8 cellular contexts compared by ENCODE assay signal in the genomic region with DNA sequence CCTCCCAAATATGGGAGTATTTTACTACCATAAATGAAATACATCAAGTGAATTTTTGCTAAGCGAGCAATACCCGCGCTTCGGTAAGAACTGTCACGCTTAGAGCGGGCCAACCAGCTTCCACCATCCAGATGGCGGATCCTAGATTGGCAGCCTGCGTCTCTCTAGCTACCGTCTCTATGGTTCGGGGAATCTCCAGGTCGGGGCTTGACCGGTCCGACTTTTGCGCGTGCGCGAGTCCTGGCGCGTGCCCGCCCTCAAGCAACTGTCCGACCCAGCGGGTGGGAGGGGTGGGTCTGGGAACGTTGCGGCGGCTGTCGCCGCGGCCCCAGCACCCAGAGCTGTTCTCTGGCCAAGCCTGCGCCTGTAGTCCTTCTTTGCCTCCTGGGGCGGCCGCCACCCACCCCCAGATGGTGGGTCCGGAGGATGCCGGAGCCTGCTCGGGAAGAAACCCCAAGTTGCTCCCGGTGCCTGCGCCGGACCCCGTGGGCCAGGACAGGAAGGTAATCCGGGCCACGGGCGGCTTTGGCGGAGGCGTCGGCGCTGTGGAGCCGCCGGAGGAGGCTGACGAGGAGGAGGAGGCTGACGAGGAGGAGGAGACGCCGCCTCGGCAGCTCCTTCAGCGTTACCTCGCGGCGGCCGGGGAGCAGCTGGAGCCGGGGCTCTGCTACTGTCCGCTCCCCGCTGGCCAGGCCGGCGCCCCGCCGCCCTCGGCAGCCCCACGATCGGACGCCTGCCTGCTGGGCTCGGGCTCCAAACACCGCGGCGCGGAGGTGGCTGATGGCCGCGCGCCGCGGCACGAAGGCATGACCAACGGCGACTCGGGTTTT.
DNase-seq lines count a peak whose midpoint lies in the region; ATAC-seq and TF ChIP-seq lines count a peak whose summit lies in the region.

A gene (plus strand): TSS at position 338 of the 830 bp plus-strand sequence. CDS start 73 bp downstream, at position 411.

- no peaks in the 10 kb centered on the region for H3K9me3 ChIP-seq in muscle layer of duodenum (ENCODE audit: control insufficient read depth in 1 of 2, low read length in 2 of 2)

- no peaks in the 10 kb centered on the region for H3K36me3 ChIP-seq in muscle layer of duodenum (ENCODE audit: control insufficient read depth in 1 of 2, insufficient read depth in 2 of 2, low read length in 2 of 2)

- H3K27ac ChIP-seq in muscle layer of duodenum (ENCODE audit: low read length): peak within 1 kb of the TSS; percentile 82

- peaks cover 0 to 10% of the 10 kb centered on the region in 2 donors for H3K4me1 ChIP-seq in muscle layer of duodenum (ENCODE audit: control insufficient read depth in 1 of 2, insufficient read depth in 2 of 2, low read length in 2 of 2)

- DNase-seq in D341Med (ENCODE audit: low spot score): peak; percentile 84
- peak; percentile 87 for DNase-seq in NCI-H774 (lab: John Stamatoyannopoulos, UW)
- peak; percentile 35 for DNase-seq in activated T-cell treated with anti-CD3 and anti-CD28 coated beads, Interleukin-2, amount 50 U/mL, for 1 hour
- peak; percentile 97 for DNase-seq in fibroblast of mammary gland (ENCODE audit: low read depth)
- peak; percentile 98 for DNase-seq in superior temporal gyrus (ENCODE audit: extremely low spot score)

- no peaks in the 10 kb centered on the region for H3K27me3 ChIP-seq in muscle layer of duodenum (ENCODE audit: low read depth, low read length)

- TF ChIP-seq CTCF in fibroblast of mammary gland (conservative IDR thresholded peaks at IDR 0.05; ENCODE audit: control insufficient read depth, insufficient read depth, low read depth, low read length): no peak

- ATAC-seq in GM19467 (IDR thresholded peaks at IDR 0.05; ENCODE audit: unreplicated experiment): peak; percentile 71
- ATAC-seq in HG03565 (IDR thresholded peaks at IDR 0.05; ENCODE audit: unreplicated experiment): peak; percentile 61

- H3K4me3 ChIP-seq in fibroblast of mammary gland (ENCODE audit: control insufficient read depth, low read depth, low read length) (peak within 1 kb of the TSS; percentile 72), muscle layer of duodenum (ENCODE audit: low read depth in 1 of 2, low read length in 2 of 2) (peak within 1 kb of the TSS; percentile 89 to 94)

Comparison
In these comparisons a context has a peak if more than half of its experiments do, and no peak if none do; other contexts are left out.
1. Peak in every context shown above with its lines: DNase-seq, ATAC-seq, H3K4me3 ChIP-seq and H3K27ac ChIP-seq.
2. DNase-seq: peak in every context shown above with its lines; median percentile 98 in superior temporal gyrus; 97 in fibroblast of mammary gland; 87 in NCI-H774; 84 in D341Med; 35 in activated T-cell treated with anti-CD3 and anti-CD28 coated beads, Interleukin-2, amount 50 U/mL, for 1 hour.